Comparison of ENCODE assay signal across 24 cellular contexts in genomic region chr1:243962541-243962940, GRCh38.
"Had no signal": no experiment of that assay in that cellular context is flagged by ENCODE, and none has a peak within 500 bp of the region (broad histone marks: within the 10 kb centered on the region; RNA-seq: fewer than 3 reads in every experiment).

No MANE protein-coding gene starts in this region.

- H3K9ac ChIP-seq: neural progenitor cell had no signal

- H3K27me3 ChIP-seq: hepatocyte, neural progenitor cell, neutrophil, ovary, testis, thyroid gland, upper lobe of left lung, vagina had no signal

- DNase-seq: immature natural killer cell; left ventricle myocardium inferior; naive thymus-derived CD8-positive, alpha-beta T cell; occipital lobe; ovary; retina; right cardiac atrium; stimulated activated CD4-positive, alpha-beta T cell treated with anti-CD3 and anti-CD28 coated beads, Interleukin-12 subunit alpha, Interleukin-12 subunit beta, amount 100 ng/mL, for 4 hours; stimulated activated CD4-positive, alpha-beta T cell treated with anti-CD3 and anti-CD28 coated beads, Interleukin-15, amount 100 ng/mL, for 24 hours; stimulated activated CD4-positive, alpha-beta T cell treated with anti-CD3 and anti-CD28 coated beads, Interleukin-2, amount 100 ng/mL, for 24 hours; stimulated activated CD4-positive, alpha-beta T cell treated with anti-CD3 and anti-CD28 coated beads, Interleukin-4, amount 100 ng/mL, for 1 hour; stimulated activated naive B cell treated with anti-CD40 and anti-IgM and Interleukin-4, amounts not matched to agents 10 μg/mL and 1 μg/mL and 100 μg/mL, for 72 hours; stimulated activated naive CD8-positive, alpha-beta T cell treated with anti-CD3 and anti-CD28 coated beads, Interleukin-15, Interleukin-2, amounts not matched to agents 100 U/mL and 50 U/mL, for 24 hours; stomach; testis; thyroid gland; transverse colon; upper lobe of left lung had no signal

- H3K79me2 ChIP-seq: hepatocyte had no signal

- H3K9me3 ChIP-seq: left ventricle myocardium inferior, neutrophil, ovary, stomach, testis, thyroid gland, transverse colon, upper lobe of left lung, vagina had no signal

- H3K4me2 ChIP-seq: hepatocyte, neural progenitor cell had no signal

- H3K36me3 ChIP-seq: left ventricle myocardium inferior, neural progenitor cell, neutrophil, ovary, stomach, thyroid gland, transverse colon, upper lobe of left lung, vagina had no signal

- H3K27ac ChIP-seq: hepatocyte, left ventricle myocardium inferior, neural progenitor cell, neutrophil, ovary, skin epidermis, stomach, testis, thyroid gland, transverse colon, upper lobe of left lung, vagina had no signal

- H3K4me3 ChIP-seq: hepatocyte, left ventricle myocardium inferior, neural progenitor cell, ovary, skin epidermis, stomach, testis, thyroid gland, transverse colon, upper lobe of left lung, vagina had no signal

- H3K4me1 ChIP-seq: left ventricle myocardium inferior, stomach, testis, thyroid gland, transverse colon, upper lobe of left lung, vagina had no signal

- H2AFZ ChIP-seq: hepatocyte, neural progenitor cell had no signal

- ATAC-seq: naive thymus-derived CD8-positive, alpha-beta T cell; right cardiac atrium; sciatic nerve; stimulated activated naive B cell treated with anti-CD40 and anti-IgM and Interleukin-4, amounts not matched to agents 10 μg/mL and 1 μg/mL and 100 μg/mL, for 72 hours; stimulated activated naive CD8-positive, alpha-beta T cell treated with anti-CD3 and anti-CD28 coated beads, Interleukin-15, Interleukin-2, amounts not matched to agents 100 U/mL and 50 U/mL, for 24 hours had no signal
